8 cellular contexts compared by ENCODE assay signal in the genomic region with DNA sequence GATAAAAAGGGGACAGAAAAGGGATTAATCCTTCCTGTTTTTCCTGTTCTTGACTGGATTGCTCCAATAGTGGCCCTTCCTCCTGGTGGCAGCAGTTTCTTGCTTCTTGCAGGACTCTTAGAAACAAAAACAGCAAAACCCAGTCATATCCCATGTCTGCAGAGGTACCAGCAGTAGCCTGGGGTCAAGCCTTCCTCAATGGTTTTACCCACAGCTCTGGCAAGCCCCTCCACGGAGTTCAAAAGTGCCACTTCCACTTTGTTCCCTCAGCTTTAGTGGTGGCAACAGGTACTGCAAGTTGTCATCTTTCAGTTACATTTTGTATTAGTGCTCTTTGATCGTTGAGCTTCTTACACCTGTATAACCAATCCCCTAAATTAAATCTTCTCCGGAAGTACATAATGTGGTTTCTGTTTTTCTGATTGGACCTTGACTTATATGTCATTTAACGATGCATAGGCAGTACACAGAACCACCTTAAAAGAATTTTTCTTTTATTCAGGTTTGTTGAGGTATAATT. TPM values are rescaled to one million over a fixed set of nuclear protein-coding genes. Genes with fewer than 3 reads are reported as not detected.
DNase-seq lines count a peak whose midpoint lies in the region; ATAC-seq, FAIRE-seq and TF ChIP-seq lines count a peak whose summit lies in the region.

No MANE protein-coding gene starts in this region.

- no peak overlapping the region for H3K27ac ChIP-seq in CD4-positive, CD25-positive, alpha-beta regulatory T cell (ENCODE audit: insufficient read depth, low read length, poor library complexity, severe bottlenecking)
- no peak overlapping the region for H3K27ac ChIP-seq in testis
- no peak overlapping the region for H3K27ac ChIP-seq in right cardiac atrium (ENCODE audit: low read length)

- H3K27ac Mint-ChIP-seq in CD4-positive, CD25-positive, alpha-beta regulatory T cell = no peak overlapping the region

- H3K36me3 Mint-ChIP-seq in CD4-positive, CD25-positive, alpha-beta regulatory T cell = peaks cover 3% of the 10 kb centered on the region

- H3K27me3 Mint-ChIP-seq in CD4-positive, CD25-positive, alpha-beta regulatory T cell = peaks cover 28% of the 10 kb centered on the region

- peak; percentile 53 for FAIRE-seq in GM12892 (lab: Jason Lieb, UNC)

- H3K9me3 ChIP-seq in CD4-positive, CD25-positive, alpha-beta regulatory T cell (ENCODE audit: control insufficient read depth in 2 of 2, low read length in 2 of 2) = no peaks in the 10 kb centered on the region
- no peaks in the 10 kb centered on the region for H3K9me3 ChIP-seq in testis
- no peaks in the 10 kb centered on the region for H3K9me3 ChIP-seq in right cardiac atrium (ENCODE audit: control insufficient read depth, low read length)

- H3K36me3 ChIP-seq in CD4-positive, CD25-positive, alpha-beta regulatory T cell (ENCODE audit: control insufficient read depth, insufficient read depth, low read length) = no peaks in the 10 kb centered on the region
- H3K36me3 ChIP-seq in testis (ENCODE audit: low read depth, missing control alignments) = no peaks in the 10 kb centered on the region

- peak overlapping the region; percentile 5 for H3K4me3 ChIP-seq in CD4-positive, CD25-positive, alpha-beta regulatory T cell (ENCODE audit: low read depth, low read length)
- H3K4me3 ChIP-seq in testis = no peak overlapping the region
- H3K4me3 ChIP-seq in right cardiac atrium (ENCODE audit: low read length) = no peak overlapping the region

- no peaks in the 10 kb centered on the region for H3K4me1 ChIP-seq in CD4-positive, CD25-positive, alpha-beta regulatory T cell (ENCODE audit: control insufficient read depth, insufficient read depth, low read length, poor library complexity, severe bottlenecking)
- H3K4me1 ChIP-seq in testis (no peaks in the 10 kb centered on the region), right cardiac atrium (ENCODE audit: control insufficient read depth, insufficient read depth, low read length) (no peaks in the 10 kb centered on the region)

- TF ChIP-seq POLR2A in GM12892 (IDR thresholded peaks at IDR 0.05; ENCODE audit: low read depth, low read length) (no peak), testis (IDR thresholded peaks at IDR 0.05) (no peak)

- H3K4me1 Mint-ChIP-seq in CD4-positive, CD25-positive, alpha-beta regulatory T cell = peaks cover 2 to 7% (median 5%) of the 10 kb centered on the region in 4 donors

- TF ChIP-seq CTCF in testis (IDR thresholded peaks at IDR 0.05) = peak; percentile 24 to 67 (median 47)

- peaks cover 0 to 3% (median 0%) of the 10 kb centered on the region in 7 donors for H3K9me3 Mint-ChIP-seq in CD4-positive, CD25-positive, alpha-beta regulatory T cell

- peak in 2 of 3 donors; percentile 35 to 65 for DNase-seq in CD4-positive, CD25-positive, alpha-beta regulatory T cell
- DNase-seq in GM12892 (ENCODE audit: insufficient read length) (peak; percentile 16), T-helper 9 cell (peak; percentile 5), glomerular visceral epithelial cell (ENCODE audit: extremely low spot score) (peak; percentile 30), testis (no peak), NCI-H226 (no peak), right cardiac atrium (no peak)

- intact Hi-C loops in testis (cut with DNase I; ENCODE audit: low total_unique reads) = no loop called here
- intact Hi-C loops in right cardiac atrium (cut with DNase I) = no loop called here

- WGBS in testis, 2 donors = 49 to 57% methylated on average over 4 of the region's 4 CpGs
- WGBS in right cardiac atrium = 41% methylated on average over 4 of the region's 4 CpGs

- peak; percentile 66 to 70 for ATAC-seq in CD4-positive, CD25-positive, alpha-beta regulatory T cell (ENCODE audit: low read depth in 2 of 2)
- ATAC-seq in HG03432 (IDR thresholded peaks at IDR 0.05; ENCODE audit: unreplicated experiment) = peak; percentile 74
- no peak for ATAC-seq in right cardiac atrium

- H3K27me3 ChIP-seq in CD4-positive, CD25-positive, alpha-beta regulatory T cell (ENCODE audit: control insufficient read depth, insufficient read depth, low read length) = peaks cover 10% of the 10 kb centered on the region
- H3K27me3 ChIP-seq in testis (no peaks in the 10 kb centered on the region), right cardiac atrium (ENCODE audit: control insufficient read depth, insufficient read depth) (no peaks in the 10 kb centered on the region)

- no peak overlapping the region for H3K4me3 Mint-ChIP-seq in CD4-positive, CD25-positive, alpha-beta regulatory T cell

RNA-seq across cellular contexts. Expression of a gene that starts 8.7 kb away (rescaled TPM):
- total RNA-seq in CD4-positive, CD25-positive, alpha-beta regulatory T cell = 31.1 TPM
- 10 to 100 TPM; 19.7 to 29.5 (median 23.7) TPM for polyA plus RNA-seq in CD4-positive, CD25-positive, alpha-beta regulatory T cell
- 16.8 TPM for polyA plus RNA-seq in GM12892 (2012; ENCODE audit: missing spikeins)
- 10 to 100 TPM; 13.8 to 16.0 TPM for total RNA-seq in testis
- polyA plus RNA-seq in testis (ENCODE audit: insufficient read depth, low read depth, low replicate concordance) = 6.9 TPM
- total RNA-seq in right cardiac atrium = 10 to 100 TPM; 19.7 to 28.1 (median 22.7) TPM
- polyA plus RNA-seq in right cardiac atrium = 9.8 TPM

Comparison
In these comparisons a context has a peak if more than half of its experiments do, and no peak if none do; other contexts are left out.
1. ATAC-seq: peak in CD4-positive, CD25-positive, alpha-beta regulatory T cell (2 of 2) and HG03432 (single experiment); none in right cardiac atrium (0 of 2).
2. DNase-seq: peak in CD4-positive, CD25-positive, alpha-beta regulatory T cell (2 of 3), GM12892 (single experiment), T-helper 9 cell (single experiment) and glomerular visceral epithelial cell (single experiment); none in testis (single experiment), NCI-H226 (single experiment) and right cardiac atrium (0 of 3).